In genomic region chr22:49948958-49949913, GRCh38 we compare ENCODE assay signal across 16 cellular contexts. TPM values are rescaled to one million over a fixed set of nuclear protein-coding genes. Genes with fewer than 3 reads are reported as not detected.
A peak's percentile ranks its signal among the peaks of the same experiment; 100 is the strongest.
DNase-seq lines count a peak whose midpoint lies in the region; ATAC-seq and TF ChIP-seq lines count a peak whose summit lies in the region.
"Had no signal": no experiment of that assay in that cellular context is flagged by ENCODE, and none has a peak within 500 bp of the region (broad histone marks: within the 10 kb centered on the region; RNA-seq: fewer than 3 reads in every experiment).

No MANE protein-coding gene starts in this region.

- CTCF ChIA-PET in MCF 10A (lab: Yijun Ruan, JAX), result interaction anchor here (0.6 to 4.2 kb wide), 3 partner anchors 16 to 441 kb away, joined by 3 to 16 read pairs (median 3); no protein-coding TSS in a partner anchor

- no peaks in the 10 kb centered on the region for H3K36me3 ChIP-seq in right lobe of liver
- H3K36me3 ChIP-seq in suprapubic skin, result no peaks in the 10 kb centered on the region

- no peaks in the 10 kb centered on the region for H3K9me3 Mint-ChIP-seq in MCF 10A (ENCODE audit: unreplicated experiment)
- no peaks in the 10 kb centered on the region for H3K9me3 Mint-ChIP-seq in activated T-helper 2 cell treated with anti-CD3 and anti-CD28 coated beads, Interferon-gamma antibody, Interleukin-2, Interleukin-4, amounts not matched to agents 10 μg/mL and 5 μg/mL and 100 μg/mL, durations not matched to agents 14 hours and 24 hours and 36 hours
- H3K9me3 Mint-ChIP-seq: stimulated activated naive CD8-positive, alpha-beta T cell treated with anti-CD3 and anti-CD28 coated beads, Interleukin-15, Interleukin-2, amounts not matched to agents 100 ng/mL and 50 ng/mL, for 24 hours had no signal

- peak in 63 of 76 experiments; percentile 16 to 72 (median 46) for DNase-seq in HUDEP-2 (lab: John Stamatoyannopoulos, UW; ENCODE audit: unreplicated experiment in 76 of 76)
- DNase-seq in MCF 10A (ENCODE audit: unreplicated experiment), result peak; percentile 93
- peak in 2 of 3 donors; percentile 77 to 88 for DNase-seq in right lobe of liver
- no peak for DNase-seq in suprapubic skin (ENCODE audit: low spot score in 2 of 2)
- DNase-seq in activated effector memory CD4-positive, alpha-beta T cell treated with Interleukin-2 at 50 U/mL for 16 hours, result no peak
- no peak for DNase-seq in activated T-helper 2 cell treated with anti-CD3 and anti-CD28 coated beads, Interferon-gamma antibody, Interleukin-2, Interleukin-4, amounts not matched to agents 10 μg/mL and 5 μg/mL and 100 μg/mL, durations not matched to agents 14 hours and 24 hours and 36 hours (ENCODE audit: low spot score)
- DNase-seq: DMS 273 treated with DMSO at 0.1 percent for 48 hours; foreskin keratinocyte; KG1; NCI-H2081; stimulated activated CD4-positive, alpha-beta T cell treated with anti-CD3 and anti-CD28 coated beads, Interleukin-4, amount 100 ng/mL, for 24 hours; T1000 had no signal

- H3K27ac Mint-ChIP-seq in MCF 10A (ENCODE audit: low read depth, unreplicated experiment), result peak overlapping the region; percentile 84
- H3K27ac Mint-ChIP-seq in activated T-helper 2 cell treated with anti-CD3 and anti-CD28 coated beads, Interferon-gamma antibody, Interleukin-2, Interleukin-4, amounts not matched to agents 10 μg/mL and 5 μg/mL and 100 μg/mL, durations not matched to agents 14 hours and 24 hours and 36 hours, result no peak overlapping the region
- H3K27ac Mint-ChIP-seq: stimulated activated naive CD8-positive, alpha-beta T cell treated with anti-CD3 and anti-CD28 coated beads, Interleukin-15, Interleukin-2, amounts not matched to agents 100 ng/mL and 50 ng/mL, for 24 hours had no signal

- TF ChIP-seq EP300 in suprapubic skin (IDR thresholded peaks at IDR 0.05), result no peak

- H3K4me1 ChIP-seq in right lobe of liver (peaks cover 3 to 26% (median 5%) of the 10 kb centered on the region in 4 donors), suprapubic skin (peaks cover 80% of the 10 kb centered on the region)

- ATAC-seq in right lobe of liver, result peak; percentile 51 to 71 (median 66)
- no peak for ATAC-seq in GM19328 (IDR thresholded peaks at IDR 0.05; ENCODE audit: unreplicated experiment)
- no peak for ATAC-seq in GM18907 (IDR thresholded peaks at IDR 0.05; ENCODE audit: unreplicated experiment)
- ATAC-seq: foreskin keratinocyte, GM12878 had no signal

- H3K27me3 ChIP-seq in right lobe of liver, result no peaks in the 10 kb centered on the region
- no peaks in the 10 kb centered on the region for H3K27me3 ChIP-seq in suprapubic skin
- H3K27me3 ChIP-seq: foreskin keratinocyte had no signal

- BruUV-seq in MCF 10A (replicated peaks; lab: Mats Ljungman, UMichigan), result no TSS peak

- H3K4me3 Mint-ChIP-seq in MCF 10A (ENCODE audit: unreplicated experiment), result peak overlapping the region; percentile 76
- H3K4me3 Mint-ChIP-seq in activated T-helper 2 cell treated with anti-CD3 and anti-CD28 coated beads, Interferon-gamma antibody, Interleukin-2, Interleukin-4, amounts not matched to agents 10 μg/mL and 5 μg/mL and 100 μg/mL, durations not matched to agents 14 hours and 24 hours and 36 hours (ENCODE audit: low read depth), result no peak overlapping the region
- H3K4me3 Mint-ChIP-seq: stimulated activated naive CD8-positive, alpha-beta T cell treated with anti-CD3 and anti-CD28 coated beads, Interleukin-15, Interleukin-2, amounts not matched to agents 100 ng/mL and 50 ng/mL, for 24 hours had no signal

- H3K9me3 ChIP-seq in right lobe of liver, result no peaks in the 10 kb centered on the region
- no peaks in the 10 kb centered on the region for H3K9me3 ChIP-seq in suprapubic skin

- peak overlapping the region in 1 of 3 donors; percentile 10 for H3K4me3 ChIP-seq in right lobe of liver
- H3K4me3 ChIP-seq in suprapubic skin, result peak overlapping the region; percentile 39
- H3K4me3 ChIP-seq: GM12878 had no signal

- intact Hi-C loops in MCF 10A (cut with micrococcal nuclease) (no loop called here), right lobe of liver (cut with DNase I) (no loop called here)
- intact Hi-C loops in activated T-helper 2 cell treated with anti-CD3 and anti-CD28 coated beads, Interferon-gamma antibody, Interleukin-2, Interleukin-4, amounts not matched to agents 10 μg/mL and 5 μg/mL and 100 μg/mL, durations not matched to agents 14 hours and 24 hours and 36 hours (cut with micrococcal nuclease), result no loop called here

- H3K27me3 Mint-ChIP-seq in MCF 10A (ENCODE audit: insufficient read depth, unreplicated experiment), result no peaks in the 10 kb centered on the region
- H3K27me3 Mint-ChIP-seq in activated T-helper 2 cell treated with anti-CD3 and anti-CD28 coated beads, Interferon-gamma antibody, Interleukin-2, Interleukin-4, amounts not matched to agents 10 μg/mL and 5 μg/mL and 100 μg/mL, durations not matched to agents 14 hours and 24 hours and 36 hours (ENCODE audit: low read depth), result no peaks in the 10 kb centered on the region
- H3K27me3 Mint-ChIP-seq: stimulated activated naive CD8-positive, alpha-beta T cell treated with anti-CD3 and anti-CD28 coated beads, Interleukin-15, Interleukin-2, amounts not matched to agents 100 ng/mL and 50 ng/mL, for 24 hours had no signal

- TF ChIP-seq POLR2A in right lobe of liver (IDR thresholded peaks at IDR 0.05) (peak; percentile 45), suprapubic skin (IDR thresholded peaks at IDR 0.05) (no peak)

- no peaks in the 10 kb centered on the region for H3K36me3 Mint-ChIP-seq in MCF 10A (ENCODE audit: insufficient read depth, unreplicated experiment)
- H3K36me3 Mint-ChIP-seq in activated T-helper 2 cell treated with anti-CD3 and anti-CD28 coated beads, Interferon-gamma antibody, Interleukin-2, Interleukin-4, amounts not matched to agents 10 μg/mL and 5 μg/mL and 100 μg/mL, durations not matched to agents 14 hours and 24 hours and 36 hours (ENCODE audit: low read depth), result no peaks in the 10 kb centered on the region

- 59% methylated on average over 7 of the region's 42 CpGs for WGBS in right lobe of liver (ENCODE audit: insufficient coverage, low coverage, low lambda C conversion rate, missing lambda C conversion rate)
- WGBS in suprapubic skin, result 94% methylated on average over 12 of the region's 42 CpGs

- POLR2A ChIA-PET in MCF 10A (lab: Yijun Ruan, JAX), result interaction anchor here (1.3 to 6.2 kb wide), 5 partner anchors 10 to 79 kb away, joined by 4 to 55 read pairs (median 16); partner anchors contain the start of gene PIM3

- no peak for TF ChIP-seq CTCF in MCF 10A (IDR thresholded peaks at IDR 0.05; ENCODE audit: unreplicated experiment)
- TF ChIP-seq CTCF in right lobe of liver (IDR thresholded peaks at IDR 0.05), result no peak
- TF ChIP-seq CTCF in suprapubic skin (IDR thresholded peaks at IDR 0.05), result no peak

- peaks cover 22% of the 10 kb centered on the region for H3K4me1 Mint-ChIP-seq in MCF 10A (ENCODE audit: insufficient read depth, unreplicated experiment)
- peaks cover 5% of the 10 kb centered on the region for H3K4me1 Mint-ChIP-seq in activated T-helper 2 cell treated with anti-CD3 and anti-CD28 coated beads, Interferon-gamma antibody, Interleukin-2, Interleukin-4, amounts not matched to agents 10 μg/mL and 5 μg/mL and 100 μg/mL, durations not matched to agents 14 hours and 24 hours and 36 hours (ENCODE audit: low read depth)

- H3K27ac ChIP-seq in right lobe of liver (peak overlapping the region in 1 of 3 donors; percentile 20), suprapubic skin (peak overlapping the region; percentile 92)
- H3K27ac ChIP-seq: foreskin keratinocyte had no signal

RNA-seq across cellular contexts. Expression of gene PIM3, which starts 11.3 kb away (rescaled TPM):
- total RNA-seq in MCF 10A (2022) (56.3 and 73.5 TPM in 2 replicates), right lobe of liver (10 to 100 TPM; 26.7 to 64.4 (median 32.8) TPM), suprapubic skin (100 to 1,000 TPM; 103 to 202 (median 143) TPM)
- total RNA-seq in activated T-helper 2 cell treated with anti-CD3 and anti-CD28 coated beads, Interferon-gamma antibody, Interleukin-2, Interleukin-4, amounts not matched to agents 10 μg/mL and 5 μg/mL and 100 μg/mL, durations not matched to agents 14 hours and 24 hours and 36 hours, result 215 TPM in 2 replicates

RNA-seq across cellular contexts. Expression of gene CRELD2, which starts 30.8 kb away (rescaled TPM):
- total RNA-seq in MCF 10A (2022) (70.7 and 107 TPM in 2 replicates), right lobe of liver (10 to 100 TPM; 26.0 to 56.4 (median 47.8) TPM), suprapubic skin (10 to 100 TPM in 3 of 4 donors, 1 to 10 TPM in 1; 9.3 to 29.4 (median 21.5) TPM)
- total RNA-seq in activated T-helper 2 cell treated with anti-CD3 and anti-CD28 coated beads, Interferon-gamma antibody, Interleukin-2, Interleukin-4, amounts not matched to agents 10 μg/mL and 5 μg/mL and 100 μg/mL, durations not matched to agents 14 hours and 24 hours and 36 hours, result 49.9 and 52.9 TPM in 2 replicates

RNA-seq across cellular contexts. Expression of gene ALG12, which starts 31.0 kb away (rescaled TPM):
- total RNA-seq in MCF 10A (2022), result 16.6 and 18.2 TPM in 2 replicates
- total RNA-seq in right lobe of liver, result 10 to 100 TPM; 15.1 to 19.0 (median 16.6) TPM
- 10 to 100 TPM; 13.2 to 23.8 (median 16.8) TPM for total RNA-seq in suprapubic skin
- 15.5 and 16.5 TPM in 2 replicates for total RNA-seq in activated T-helper 2 cell treated with anti-CD3 and anti-CD28 coated beads, Interferon-gamma antibody, Interleukin-2, Interleukin-4, amounts not matched to agents 10 μg/mL and 5 μg/mL and 100 μg/mL, durations not matched to agents 14 hours and 24 hours and 36 hours

Comparison
In these comparisons a context has a peak if more than half of its experiments do, and no peak if none do; other contexts are left out.
1. DNase-seq: peak in HUDEP-2 (63 of 76), MCF 10A (single experiment) and right lobe of liver (2 of 3); none in suprapubic skin (0 of 2), activated effector memory CD4-positive, alpha-beta T cell treated with Interleukin-2 at 50 U/mL for 16 hours (single experiment) and activated T-helper 2 cell treated with anti-CD3 and anti-CD28 coated beads, Interferon-gamma antibody, Interleukin-2, Interleukin-4, amounts not matched to agents 10 μg/mL and 5 μg/mL and 100 μg/mL, durations not matched to agents 14 hours and 24 hours and 36 hours (single experiment).
2. ATAC-seq: peak in right lobe of liver (4 of 4); none in GM19328 (single experiment) and GM18907 (single experiment).